ENCODE assay signal across 19 cellular contexts in genomic region chr7:95536656-95537311, GRCh38. TPM values are rescaled to one million over a fixed set of nuclear protein-coding genes. Genes with fewer than 3 reads are reported as not detected.
"Had no signal": no experiment of that assay in that cellular context is flagged by ENCODE, and none has a peak within 500 bp of the region (broad histone marks: within the 10 kb centered on the region; RNA-seq: fewer than 3 reads in every experiment).

No MANE protein-coding gene starts in this region.

- H3K27me3 ChIP-seq: dorsolateral prefrontal cortex, heart left ventricle, right atrium auricular region had no signal

- H3K4me3 ChIP-seq: dorsolateral prefrontal cortex, heart left ventricle, left ventricle myocardium inferior, right atrium auricular region, smooth muscle cell had no signal

- H3K36me3 ChIP-seq: heart left ventricle, left ventricle myocardium inferior, right atrium auricular region had no signal

- H3K27ac ChIP-seq: dorsolateral prefrontal cortex, heart left ventricle, left ventricle myocardium inferior, right atrium auricular region had no signal

- DNase-seq: cortex of kidney; dorsolateral prefrontal cortex; effector CD8-positive, alpha-beta T cell; heart left ventricle; hypothalamus; islet precursor cell; left ventricle myocardium inferior; natural killer cell; stimulated activated CD4-positive, alpha-beta T cell treated with anti-CD3 and anti-CD28 coated beads, Interleukin-2, amount 100 ng/mL, for 48 hours; stimulated activated naive CD4-positive, alpha-beta T cell treated with Interleukin-2 at 50 U/mL for 16 hours had no signal

- ATAC-seq: esophagus mucosa, heart left ventricle, natural killer cell had no signal

- H3K9me3 ChIP-seq: heart left ventricle, left ventricle myocardium inferior, right atrium auricular region had no signal

- FAIRE-seq: endometrium, frontal cortex, urothelium cell line had no signal

- H3K4me1 ChIP-seq: heart left ventricle, left ventricle myocardium inferior, right atrium auricular region had no signal

RNA-seq across cellular contexts. Expression of gene ASB4, which starts 51.0 kb away (rescaled TPM):
- total RNA-seq: esophagus mucosa, fibroblast of lung, lung microvascular endothelial cell, natural killer cell, osteocyte, smooth muscle cell had no signal

RNA-seq across cellular contexts. Expression of gene PDK4, which starts 59.5 kb away (rescaled TPM):
- total RNA-seq: smooth muscle cell had no signal
